8 cellular contexts compared by ENCODE assay signal in genomic region chr2:27263287-27264252, GRCh38. TPM values are rescaled to one million over a fixed set of nuclear protein-coding genes. Genes with fewer than 3 reads are reported as not detected.
A peak's percentile ranks its signal among the peaks of the same experiment; 100 is the strongest.
DNase-seq lines count a peak whose midpoint lies in the region; ATAC-seq and TF ChIP-seq lines count a peak whose summit lies in the region.

No MANE protein-coding gene starts in this region.

- H3K27me3 ChIP-seq in CD8-positive, alpha-beta T cell (ENCODE audit: insufficient read depth, low read length): peaks cover 34% of the 10 kb centered on the region
- H3K27me3 ChIP-seq in neural cell (ENCODE audit: insufficient read depth, low read depth, low read length): peaks cover 82% of the 10 kb centered on the region

- no peak for ATAC-seq in CD8-positive, alpha-beta T cell

- H3F3A ChIP-seq in neural cell (ENCODE audit: insufficient read depth, low read length, poor library complexity, severe bottlenecking): no peaks in the 10 kb centered on the region

- no peak overlapping the region for H3K27ac Mint-ChIP-seq in CD8-positive, alpha-beta T cell

- H3K4me3 Mint-ChIP-seq in CD8-positive, alpha-beta T cell: peak overlapping the region; percentile 91

- H3K4me1 Mint-ChIP-seq in CD8-positive, alpha-beta T cell (ENCODE audit: low read depth): peaks cover 26% of the 10 kb centered on the region

- no peaks in the 10 kb centered on the region for H3K36me3 ChIP-seq in CD8-positive, alpha-beta T cell (ENCODE audit: insufficient read depth, low read length)
- H3K36me3 ChIP-seq in neural cell (ENCODE audit: insufficient read depth, low read length): no peaks in the 10 kb centered on the region

- no peak for TF ChIP-seq CTCF in CD8-positive, alpha-beta T cell (IDR thresholded peaks at IDR 0.05)
- TF ChIP-seq CTCF in coronary artery (IDR thresholded peaks at IDR 0.05): no peak
- no peak for TF ChIP-seq CTCF in neural cell (IDR thresholded peaks at IDR 0.05; ENCODE audit: poor library complexity, severe bottlenecking)

- H3K9me2 ChIP-seq in neural cell (ENCODE audit: insufficient read depth, low read length): no peaks in the 10 kb centered on the region

- peak overlapping the region; percentile 44 for H3K4me2 ChIP-seq in neural cell (ENCODE audit: low read length)

- H3K27ac ChIP-seq in CD8-positive, alpha-beta T cell (ENCODE audit: low read depth, low read length): no peak overlapping the region
- H3K27ac ChIP-seq in coronary artery (no peak overlapping the region), neural cell (ENCODE audit: low read length) (no peak overlapping the region)

- CTCF ChIA-PET in CD8-positive, alpha-beta T cell (lab: Charles Lee): interaction anchor here (1.1 to 5.4 kb wide), 6 partner anchors 12 to 177 kb away, joined by 3 to 73 read pairs (median 4); partner anchors contain the start of genes KHK and TRIM54

- no peaks in the 10 kb centered on the region for H3K79me2 ChIP-seq in neural cell (replicated peaks; ENCODE audit: insufficient read depth, low read length)

- DNase-seq in CD8-positive, alpha-beta T cell: no peak
- DNase-seq in NCI-H1105 treated with DMSO at 0.1 percent for 48 hours (lab: John Stamatoyannopoulos, UW) (peak; percentile 33), coronary artery (ENCODE audit: low spot score) (no peak), DMS114 treated with DMSO at 0.1 percent for 48 hours (lab: John Stamatoyannopoulos, UW; ENCODE audit: unreplicated experiment) (no peak), ACHN (no peak), SKM-1 (lab: John Stamatoyannopoulos, UW; ENCODE audit: unreplicated experiment) (no peak), NAMALWA (ENCODE audit: low spot score) (no peak)

- peaks cover 46% of the 10 kb centered on the region for H3K27me3 Mint-ChIP-seq in CD8-positive, alpha-beta T cell (ENCODE audit: low read depth)

- peak overlapping the region; percentile 55 for H3K4me3 ChIP-seq in CD8-positive, alpha-beta T cell (ENCODE audit: low read depth, low read length)
- H3K4me3 ChIP-seq in coronary artery (peak overlapping the region; percentile 66), neural cell (ENCODE audit: low read length) (peak overlapping the region; percentile 62)

- POLR2A ChIA-PET in CD8-positive, alpha-beta T cell (lab: Charles Lee): interaction anchor here (0.9 kb wide), 1 partner anchor 15 kb away, joined by 3 read pairs; no protein-coding TSS in a partner anchor

- no peak overlapping the region for H2AFZ ChIP-seq in neural cell (ENCODE audit: low read depth, low read length)

- peaks cover 3% of the 10 kb centered on the region for H3K36me3 Mint-ChIP-seq in CD8-positive, alpha-beta T cell

- H3K9ac ChIP-seq in neural cell (ENCODE audit: low read length): no peak overlapping the region

- in situ Hi-C loops in ACHN (cut with HindIII; ENCODE audit: low pct_ligation_motif_present, low pct_unique_long_range_greater_than_20kb, low sequenced_read_pairs): no loop called here

- no peaks in the 10 kb centered on the region for H3K9me3 ChIP-seq in CD8-positive, alpha-beta T cell (ENCODE audit: low read length)
- no peaks in the 10 kb centered on the region for H3K9me3 ChIP-seq in neural cell (ENCODE audit: low read length)

- TF ChIP-seq RAD21 in neural cell (conservative IDR thresholded peaks at IDR 0.05): no peak

- TF ChIP-seq EP300 in neural cell (conservative IDR thresholded peaks at IDR 0.05; ENCODE audit: poor library complexity, severe bottlenecking): no peak

- intact Hi-C loops in CD8-positive, alpha-beta T cell (cut with DNase I, micrococcal nuclease): loop anchor here in 1 of 2 experiments (1.0 to 5.0 kb wide), 2 partner anchors 46 to 176 kb away; partner anchors contain the start of genes CAD and KHK

- no peaks in the 10 kb centered on the region for H4K20me1 ChIP-seq in neural cell (ENCODE audit: insufficient read depth)

- H3K4me1 ChIP-seq in CD8-positive, alpha-beta T cell (ENCODE audit: insufficient read depth, low read length): peaks cover 24% of the 10 kb centered on the region

- no peaks in the 10 kb centered on the region for H3K9me3 Mint-ChIP-seq in CD8-positive, alpha-beta T cell

TF ChIP-seq in neural cell, 6 proteins besides CTCF, POLR2A, EP300 and RAD21:
- TF ChIP-seq TAF1 (IDR thresholded peaks at IDR 0.05; ENCODE audit: low read depth) (no peak), EZH2 (IDR thresholded peaks at IDR 0.05; ENCODE audit: borderline replicate concordance, insufficient read depth, low read length, poor library complexity, severe bottlenecking) (peak; percentile 83), POLR2AphosphoS5 (IDR thresholded peaks at IDR 0.05) (peak; percentile 9)

RNA-seq across cellular contexts. Expression of gene SLC30A3, which starts 0.7 kb away (rescaled TPM):
- total RNA-seq in CD8-positive, alpha-beta T cell: not detected
- not detected in 2 replicates for polyA plus RNA-seq in neural cell
- polyA minus RNA-seq in neural cell: not detected in 2 replicates

RNA-seq across cellular contexts. Expression of gene DNAJC5G, which starts 11.7 kb away (rescaled TPM):
- not detected for total RNA-seq in CD8-positive, alpha-beta T cell
- polyA plus RNA-seq in neural cell: not detected in 2 replicates
- polyA minus RNA-seq in neural cell: not detected in 2 replicates

RNA-seq across cellular contexts. Expression of gene TRIM54, which starts 18.7 kb away (rescaled TPM):
- not detected for total RNA-seq in CD8-positive, alpha-beta T cell
- polyA plus RNA-seq in neural cell: 0.28 TPM in 1 of 2 replicates, not detected in the other
- polyA minus RNA-seq in neural cell: not detected in 2 replicates

RNA-seq across cellular contexts. Expression of gene UCN, which starts 44.7 kb away (rescaled TPM):
- total RNA-seq in CD8-positive, alpha-beta T cell: 1 to 10 TPM; 1.2 to 1.5 TPM
- polyA plus RNA-seq in neural cell: 3.1 and 9.0 TPM in 2 replicates
- polyA minus RNA-seq in neural cell: 2.9 and 4.5 TPM in 2 replicates

RNA-seq across cellular contexts. Expression of gene CAD, which starts 46.4 kb away (rescaled TPM):
- 10 to 100 TPM; 24.7 to 31.4 TPM for total RNA-seq in CD8-positive, alpha-beta T cell
- 14.2 and 22.8 TPM in 2 replicates for polyA plus RNA-seq in neural cell
- polyA minus RNA-seq in neural cell: 16.8 and 19.5 TPM in 2 replicates
